In genomic region chr4:102344955-102345794, GRCh38 we compare ENCODE assay signal across 8 cellular contexts. TPM values are rescaled to one million over a fixed set of nuclear protein-coding genes. Genes with fewer than 3 reads are reported as not detected.
DNase-seq lines count a peak whose midpoint lies in the region; ATAC-seq, FAIRE-seq and TF ChIP-seq lines count a peak whose summit lies in the region.

TSS of gene SLC39A8 (minus strand) at chr4:102345482. CDS start at chr4:102344662, 820 bp downstream.

- no peak within 1 kb of the TSS for H3K14ac ChIP-seq in H1 (ENCODE audit: insufficient read length)

- peak; percentile 85 for ATAC-seq in activated CD8-positive, alpha-beta memory T cell treated with anti-CD3 and anti-CD28 coated beads, Interleukin-2, amount 10 ng/mL, durations not matched to agents 7 days and 5 days

- H2AFZ ChIP-seq in H1 (ENCODE audit: low read length) = peak within 1 kb of the TSS; percentile 59; the same call in 1 of the 2 replicates

- POLR2A ChIA-PET in Caco-2 (lab: Charles Lee) (interaction anchor here (0.5 kb wide), 1 partner anchor 16 kb away, joined by 10 read pairs; no protein-coding TSS in a partner anchor), H1 (lab: Charles Lee; ENCODE audit: partially characterized antibody) (interaction anchor here (0.6 to 1.7 kb wide), 3 partner anchors 22 to 482 kb away, joined by 3 to 5 read pairs (median 4); partner anchors contain the start of gene UBE2D3)

- H3K23ac ChIP-seq in H1 (ENCODE audit: insufficient read length) = no peak within 1 kb of the TSS

- H3K79me1 ChIP-seq in H1 (ENCODE audit: low read depth, low read length) = no peaks in the 10 kb centered on the region

- H3K56ac ChIP-seq in H1 (replicated peaks; ENCODE audit: insufficient read length, low read depth, low read length) = peak within 1 kb of the TSS; percentile 72

- peak within 1 kb of the TSS; percentile 76 to 79 for H3K4me2 ChIP-seq in H1 (ENCODE audit: insufficient read depth in 1 of 2, low read depth in 2 of 2, low read length in 2 of 2)

- H3K4me3 Mint-ChIP-seq in Caco-2 (ENCODE audit: unreplicated experiment) (peak within 1 kb of the TSS; percentile 81), mesothelial cell of epicardium (peak within 1 kb of the TSS; percentile 79)
- H3K4me3 Mint-ChIP-seq in activated CD8-positive, alpha-beta memory T cell treated with anti-CD3 and anti-CD28 coated beads, Interleukin-2, amount 10 ng/mL, durations not matched to agents 7 days and 5 days = peak within 1 kb of the TSS; percentile 84

- H2BK12ac ChIP-seq in H1 (ENCODE audit: low read depth, low read length) = peak within 1 kb of the TSS; percentile 61

- no peak within 1 kb of the TSS for H4K5ac ChIP-seq in H1 (ENCODE audit: insufficient read length, low read depth, low read length)

- peak within 1 kb of the TSS; percentile 87; the same call in 1 of the 2 replicates for H4K8ac ChIP-seq in H1 (ENCODE audit: extremely low read depth, insufficient read depth, low read length)

- peak; percentile 85 to 90 for DNase-seq in Caco-2
- DNase-seq in GM20000 (ENCODE audit: low spot score) = peak; percentile 92
- DNase-seq in HS-27A (ENCODE audit: low read depth) = peak; percentile 55
- DNase-seq in NT2/D1 (ENCODE audit: low read depth, low spot score) = peak; percentile 60
- peak; percentile 93 for DNase-seq in activated CD8-positive, alpha-beta memory T cell treated with anti-CD3 and anti-CD28 coated beads, Interleukin-2, amount 10 ng/mL, durations not matched to agents 7 days and 5 days
- DNase-seq in H1 (ENCODE audit: low read depth in 1 of 2, low spot score in 2 of 2) = peak; percentile 70 to 89
- peak; percentile 54 to 83 for DNase-seq in mesothelial cell of epicardium (ENCODE audit: low spot score in 2 of 2, unreplicated experiment in 2 of 2)
- peak; percentile 77 to 86 for DNase-seq in stimulated activated CD8-positive, alpha-beta memory T cell treated with anti-CD3 and anti-CD28 coated beads, Interleukin-15, amount 100 ng/mL, for 4 hours (ENCODE audit: low read depth in 2 of 2)

- TF ChIP-seq RAD21 in H1 (IDR thresholded peaks at IDR 0.05 in 1 of 2, conservative IDR thresholded peaks at IDR 0.05 in 1 of 2; ENCODE audit: low read depth in 2 of 2, low read length in 2 of 2) = peak; percentile 72

- H3K9me3 ChIP-seq in Caco-2 = no peaks in the 10 kb centered on the region
- H3K9me3 ChIP-seq in NT2/D1 (ENCODE audit: insufficient read depth, low read length) = no peaks in the 10 kb centered on the region
- H3K9me3 ChIP-seq in H1 (ENCODE audit: insufficient read depth in 2 of 2, low read depth in 1 of 2, low read length in 1 of 2) = no peaks in the 10 kb centered on the region

- peak; percentile 73 for TF ChIP-seq CTCF in Caco-2 (IDR thresholded peaks at IDR 0.05; ENCODE audit: insufficient read depth in 1 of 2, low read depth in 1 of 2, low read length in 1 of 2, severe bottlenecking in 1 of 2, unreplicated experiment in 1 of 2)
- peak; percentile 66 for TF ChIP-seq CTCF in GM20000 (IDR thresholded peaks at IDR 0.05; ENCODE audit: extremely low read depth, missing control alignments)
- TF ChIP-seq CTCF in H1 (IDR thresholded peaks at IDR 0.05; ENCODE audit: control extremely low read depth in 1 of 3, insufficient read depth in 1 of 3, low read depth in 1 of 3, low read length in 3 of 3) = peak; percentile 70 to 78 (median 72)
- peak; percentile 71 for TF ChIP-seq CTCF in mesothelial cell of epicardium (IDR thresholded peaks at IDR 0.05; ENCODE audit: unreplicated experiment)

- H3K23me2 ChIP-seq in H1 (ENCODE audit: low read depth, low read length) = peaks cover 18% of the 10 kb centered on the region

- H3K27ac Mint-ChIP-seq in Caco-2 (ENCODE audit: unreplicated experiment) (peak within 1 kb of the TSS; percentile 45), mesothelial cell of epicardium (peak within 1 kb of the TSS; percentile 87)
- H3K27ac Mint-ChIP-seq in activated CD8-positive, alpha-beta memory T cell treated with anti-CD3 and anti-CD28 coated beads, Interleukin-2, amount 10 ng/mL, durations not matched to agents 7 days and 5 days = peak within 1 kb of the TSS; percentile 95

- H3K36me3 Mint-ChIP-seq in Caco-2 (ENCODE audit: insufficient read depth, unreplicated experiment) = no peaks in the 10 kb centered on the region
- peaks cover 14% of the 10 kb centered on the region for H3K36me3 Mint-ChIP-seq in activated CD8-positive, alpha-beta memory T cell treated with anti-CD3 and anti-CD28 coated beads, Interleukin-2, amount 10 ng/mL, durations not matched to agents 7 days and 5 days
- no peaks in the 10 kb centered on the region for H3K36me3 Mint-ChIP-seq in mesothelial cell of epicardium

- no peak within 1 kb of the TSS; the same call in 1 of the 2 replicates for H2BK20ac ChIP-seq in H1 (ENCODE audit: low read length)

- peaks cover 7% of the 10 kb centered on the region for H3K27me3 Mint-ChIP-seq in Caco-2 (ENCODE audit: insufficient read depth, unreplicated experiment)
- H3K27me3 Mint-ChIP-seq in activated CD8-positive, alpha-beta memory T cell treated with anti-CD3 and anti-CD28 coated beads, Interleukin-2, amount 10 ng/mL, durations not matched to agents 7 days and 5 days = no peaks in the 10 kb centered on the region
- H3K27me3 Mint-ChIP-seq in mesothelial cell of epicardium (ENCODE audit: low read depth) = peaks cover 5% of the 10 kb centered on the region

- 0 out of 4 replicates have a peak, but pooled peaks cover 0 to 9% of the 10 kb centered on the region in 2 experiments for H3K79me2 ChIP-seq in H1 (ENCODE audit: control insufficient read depth in 1 of 2, insufficient read depth in 2 of 2, low read length in 2 of 2)

- H3K4me3 ChIP-seq in Caco-2 (ENCODE audit: low read depth, low read length) (peak within 1 kb of the TSS; percentile 42), NT2/D1 (ENCODE audit: insufficient read length, low read depth) (peak within 1 kb of the TSS; percentile 47), H1 (ENCODE audit: extremely low read depth in 1 of 4, insufficient read depth in 2 of 4, low read depth in 3 of 4, low read length in 4 of 4) (peak within 1 kb of the TSS; percentile 48 to 69 (median 62))

- intact Hi-C loops in Caco-2 (cut with micrococcal nuclease; ENCODE audit: unreplicated experiment) = loop anchor here (1.0 to 10.0 kb wide), 6 partner anchors 36 to 750 kb away; partner anchors contain the start of genes BDH2, NFKB1 and SLC9B1

- H2AK5ac ChIP-seq in H1 (ENCODE audit: low read depth, low read length) = no peak within 1 kb of the TSS

- peak within 1 kb of the TSS; percentile 85 for H3K18ac ChIP-seq in H1 (ENCODE audit: extremely low read depth, low read length)

- WGBS in H1 (ENCODE audit: extremely low coverage in 1 of 2, insufficient coverage in 1 of 2, insufficient read length in 1 of 2, insufficient replicate concordance in 2 of 2, low coverage in 1 of 2, low lambda C conversion rate in 2 of 2, missing lambda C conversion rate in 1 of 2), 2 experiments = 1% methylated on average over 48 of the region's 54 CpGs; no CpG with 5 or more reads in 1 of the 2 experiments

- no peak within 1 kb of the TSS for H2BK5ac ChIP-seq in H1 (ENCODE audit: low read depth, low read length)

- no peak for FAIRE-seq in H1 (lab: Jason Lieb, UNC)

- H2BK120ac ChIP-seq in H1 (replicated peaks; ENCODE audit: low read depth, low read length) = no peak within 1 kb of the TSS

- H4K20me1 ChIP-seq in H1 (replicated peaks in 1 of 2; ENCODE audit: control insufficient read depth in 1 of 2, insufficient read depth in 2 of 2, low read length in 2 of 2) = no peaks in the 10 kb centered on the region

- H4K91ac ChIP-seq in H1 (replicated peaks; ENCODE audit: insufficient read length, low read length) = no peak within 1 kb of the TSS

- H3K9ac ChIP-seq in NT2/D1 (ENCODE audit: insufficient read length, low read depth) (peak within 1 kb of the TSS; percentile 72), H1 (replicated peaks in 1 of 4; ENCODE audit: extremely low read depth in 1 of 4, low read depth in 3 of 4, low read length in 3 of 4) (peak within 1 kb of the TSS in 3 of 4 experiments; percentile 20 to 46 (median 40); a peak in 5 of 7 replicates)

- H3K4me1 ChIP-seq in Caco-2 = peaks cover 19% of the 10 kb centered on the region; the same call in 1 of the 2 replicates
- H3K4me1 ChIP-seq in NT2/D1 (ENCODE audit: insufficient read depth, insufficient read length) = no peaks in the 10 kb centered on the region
- H3K4me1 ChIP-seq in H1 (replicated peaks in 1 of 4; ENCODE audit: control insufficient read depth in 3 of 4, insufficient read depth in 4 of 4, low read length in 3 of 4) = peaks cover 2 to 12% (median 8%) of the 10 kb centered on the region in 4 experiments; a peak in 6 of 7 replicates

- H3K4me1 Mint-ChIP-seq in Caco-2 (ENCODE audit: low read depth, unreplicated experiment) (peaks cover 9% of the 10 kb centered on the region), mesothelial cell of epicardium (peaks cover 31% of the 10 kb centered on the region)
- H3K4me1 Mint-ChIP-seq in activated CD8-positive, alpha-beta memory T cell treated with anti-CD3 and anti-CD28 coated beads, Interleukin-2, amount 10 ng/mL, durations not matched to agents 7 days and 5 days = peaks cover 44% of the 10 kb centered on the region

- CTCF ChIA-PET in Caco-2 (lab: Charles Lee) = interaction anchor here (2.3 kb wide), 1 partner anchor 86 kb away, joined by 13 read pairs; no protein-coding TSS in a partner anchor
- CTCF ChIA-PET in activated CD8-positive, alpha-beta memory T cell treated with anti-CD3 and anti-CD28 coated beads, Interleukin-2, amount 10 ng/mL, durations not matched to agents 7 days and 5 days (lab: Charles Lee) = interaction anchor here (0.7 to 3.7 kb wide), 13 partner anchors 8 to 746 kb away, joined by 3 to 28 read pairs (median 4); partner anchors contain the start of genes SLC9B1 and UBE2D3
- CTCF ChIA-PET in H1 (lab: Charles Lee; ENCODE audit: partially characterized antibody) = interaction anchor here (0.5 to 2.5 kb wide), 11 partner anchors 17 to 752 kb away, joined by 3 to 11 read pairs (median 3); no protein-coding TSS in a partner anchor

- no peak within 1 kb of the TSS for H3K27ac ChIP-seq in H1 (ENCODE audit: low read depth, low read length)

- no peaks in the 10 kb centered on the region for H3K9me3 Mint-ChIP-seq in Caco-2 (ENCODE audit: unreplicated experiment)
- H3K9me3 Mint-ChIP-seq in activated CD8-positive, alpha-beta memory T cell treated with anti-CD3 and anti-CD28 coated beads, Interleukin-2, amount 10 ng/mL, durations not matched to agents 7 days and 5 days (ENCODE audit: low read depth) = no peaks in the 10 kb centered on the region
- no peaks in the 10 kb centered on the region for H3K9me3 Mint-ChIP-seq in mesothelial cell of epicardium

- H3K36me3 ChIP-seq in Caco-2 (ENCODE audit: control insufficient read depth, insufficient read depth, low read length) (no peaks in the 10 kb centered on the region), NT2/D1 (ENCODE audit: insufficient read depth, insufficient read length, low read length) (no peaks in the 10 kb centered on the region), H1 (ENCODE audit: control insufficient read depth in 2 of 4, insufficient read depth in 4 of 4, low read length in 3 of 4) (no peaks in the 10 kb centered on the region)

- no peak within 1 kb of the TSS for H2BK15ac ChIP-seq in H1 (ENCODE audit: low read length)

- peak within 1 kb of the TSS; percentile 36 for H3K4ac ChIP-seq in H1 (replicated peaks; ENCODE audit: insufficient read length, low read depth, low read length)

- no peaks in the 10 kb centered on the region; the same call in 1 of the 2 replicates for H3K27me3 ChIP-seq in Caco-2 (replicated peaks; ENCODE audit: control insufficient read depth, insufficient read depth, low read length)
- H3K27me3 ChIP-seq in NT2/D1 (ENCODE audit: insufficient read depth, insufficient read length) = peaks cover 30% of the 10 kb centered on the region
- H3K27me3 ChIP-seq in H1 (replicated peaks in 1 of 4; ENCODE audit: control insufficient read depth in 3 of 4, extremely low read depth in 1 of 4, insufficient read depth in 3 of 4, low read length in 3 of 4) = peaks cover 0 to 15% (median 7%) of the 10 kb centered on the region in 4 experiments; a peak in 3 of 7 replicates

- no peak for TF ChIP-seq EP300 in H1 (IDR thresholded peaks at IDR 0.05; ENCODE audit: borderline replicate concordance in 1 of 2, low read depth in 2 of 2, low read length in 2 of 2)

- TF ChIP-seq POLR2A in H1 (IDR thresholded peaks at IDR 0.05; ENCODE audit: control extremely low read depth in 1 of 2, low read depth in 2 of 2, low read length in 2 of 2) = peak in 1 of 2 experiments; percentile 51; a peak in 2 of 3 replicates

- TSS peak; percentile 63 for BruUV-seq in Caco-2 (replicated peaks; lab: Mats Ljungman, UMichigan)

RNA-seq across cellular contexts. Expression of gene SLC39A8, which starts in this region (rescaled TPM):
- 14.1 and 15.5 TPM in 2 replicates for total RNA-seq in Caco-2 (2022)
- 10 to 100 TPM; 60.3 to 66.2 TPM for total RNA-seq in activated CD8-positive, alpha-beta memory T cell treated with anti-CD3 and anti-CD28 coated beads, Interleukin-2, amount 10 ng/mL, durations not matched to agents 7 days and 5 days
- 38.7 and 39.9 TPM in 2 replicates for total RNA-seq in H1 (2021; fragmentation: NEBNext Ultra II Directional; extraction: Animal tissue kit (Norgen Biotek cat#: 25700))
- polyA plus RNA-seq in H1 (2011; rRNA removed) = 6.4 TPM in 2 replicates
- polyA plus RNA-seq in H1 (2011; cell fraction: cytosol; rRNA removed) = 9.7 TPM
- 7.8 TPM for polyA plus RNA-seq in H1 (2011; cell fraction: nucleus; rRNA removed)
- polyA plus RNA-seq in H1 (2012, experiment 1 of 2) = 9.8 to 15.6 TPM (median 12.4 TPM) in 4 replicates
- 1.9 TPM for polyA plus RNA-seq in H1 (2012, experiment 2 of 2)
- 59.4 TPM for polyA plus RNA-seq in H1 (2013, experiment 1 of 2)
- 71.7 TPM for polyA plus RNA-seq in H1 (2013, experiment 2 of 2)
- polyA minus RNA-seq in H1 (2011; rRNA and poly(A)+ RNA removed) = 14.8 and 19.8 TPM in 2 replicates
- polyA minus RNA-seq in H1 (2011; cell fraction: cytosol; rRNA and poly(A)+ RNA removed) = 9.8 TPM
- 18.2 TPM for polyA minus RNA-seq in H1 (2011; cell fraction: nucleus; rRNA and poly(A)+ RNA removed)
- 7.9 to 9.5 TPM (median 9.3 TPM) in 3 replicates for total RNA-seq in mesothelial cell of epicardium

Comparison
In these comparisons a context has a peak if more than half of its experiments do, and no peak if none do; other contexts are left out.
1. H3K27ac Mint-ChIP-seq: peak in every context shown above with its lines; median percentile 95 in activated CD8-positive, alpha-beta memory T cell treated with anti-CD3 and anti-CD28 coated beads, Interleukin-2, amount 10 ng/mL, durations not matched to agents 7 days and 5 days; 87 in mesothelial cell of epicardium; 45 in Caco-2.